In genomic region chr1:183205196-183205781, GRCh38 we compare ENCODE assay signal across 13 cellular contexts. TPM values are rescaled to one million over a fixed set of nuclear protein-coding genes. Genes with fewer than 3 reads are reported as not detected.
DNase-seq lines count a peak whose midpoint lies in the region; ATAC-seq, FAIRE-seq and TF ChIP-seq lines count a peak whose summit lies in the region.
"Had no signal": no experiment of that assay in that cellular context is flagged by ENCODE, and none has a peak within 500 bp of the region (broad histone marks: within the 10 kb centered on the region; RNA-seq: fewer than 3 reads in every experiment).

No MANE protein-coding gene starts in this region.

- peaks cover 92% of the 10 kb centered on the region for H3K79me2 ChIP-seq in keratinocyte (ENCODE audit: control insufficient read depth, insufficient read depth, low read length)

- peaks cover 39% of the 10 kb centered on the region for H3K4me1 ChIP-seq in keratinocyte (ENCODE audit: control insufficient read depth, extremely low read depth, insufficient read depth, low read length)
- H3K4me1 ChIP-seq in colonic mucosa = no peaks in the 10 kb centered on the region

- H3K4me3 ChIP-seq in coronary artery (peak overlapping the region; percentile 17), keratinocyte (ENCODE audit: control insufficient read depth in 2 of 3, extremely low read depth in 1 of 3, insufficient read depth in 2 of 3, low read depth in 1 of 3, low read length in 3 of 3) (no peak overlapping the region), colonic mucosa (no peak overlapping the region)
- H3K4me3 ChIP-seq: SK-N-MC had no signal

- peaks cover 64% of the 10 kb centered on the region for H4K20me1 ChIP-seq in keratinocyte (ENCODE audit: control insufficient read depth, extremely low read depth, insufficient read depth, low read length)

- intact Hi-C loops in colonic mucosa (cut with DNase I) = no loop called here

- no peaks in the 10 kb centered on the region for H3K9me3 ChIP-seq in keratinocyte (ENCODE audit: control insufficient read depth, low read depth, low read length)
- H3K9me3 ChIP-seq in colonic mucosa = no peaks in the 10 kb centered on the region

- H3K9me1 ChIP-seq in keratinocyte (ENCODE audit: control insufficient read depth, extremely low read depth, insufficient read depth, low read length) = peaks cover 3% of the 10 kb centered on the region

- no peak overlapping the region for H3K4me3 Mint-ChIP-seq in activated naive CD8-positive, alpha-beta T cell treated with anti-CD3 and anti-CD28 coated beads, Interleukin-2, amount 50 U/mL, for 24 hours
- no peak overlapping the region for H3K4me3 Mint-ChIP-seq in endothelial cell (ENCODE audit: unreplicated experiment)
- H3K4me3 Mint-ChIP-seq: stimulated activated naive CD8-positive, alpha-beta T cell treated with anti-CD3 and anti-CD28 coated beads, Interleukin-15, Interleukin-2, amounts not matched to agents 100 ng/mL and 50 ng/mL, for 24 hours; WTC11 had no signal

- H3K9me3 Mint-ChIP-seq in activated naive CD8-positive, alpha-beta T cell treated with anti-CD3 and anti-CD28 coated beads, Interleukin-2, amount 50 U/mL, for 24 hours = no peaks in the 10 kb centered on the region
- H3K9me3 Mint-ChIP-seq in endothelial cell (ENCODE audit: unreplicated experiment) = no peaks in the 10 kb centered on the region
- H3K9me3 Mint-ChIP-seq: stimulated activated naive CD8-positive, alpha-beta T cell treated with anti-CD3 and anti-CD28 coated beads, Interleukin-15, Interleukin-2, amounts not matched to agents 100 ng/mL and 50 ng/mL, for 24 hours; WTC11 had no signal

- peak; percentile 67 for DNase-seq in GM04504 (ENCODE audit: low read depth)
- no peak for DNase-seq in coronary artery (ENCODE audit: low spot score)
- no peak for DNase-seq in keratinocyte (ENCODE audit: low read depth, low spot score)
- peak; percentile 81 for DNase-seq in stromal cell of bone marrow (ENCODE audit: low read depth)
- no peak for DNase-seq in activated naive CD8-positive, alpha-beta T cell treated with anti-CD3 and anti-CD28 coated beads, Interleukin-2, amount 50 U/mL, for 24 hours
- DNase-seq in endothelial cell (ENCODE audit: low spot score) = no peak
- no peak for DNase-seq in colonic mucosa
- DNase-seq in DMS53 treated with DMSO at 0.1 percent for 48 hours (lab: John Stamatoyannopoulos, UW; ENCODE audit: unreplicated experiment) = no peak
- DNase-seq: effector CD8-positive, alpha-beta T cell; NCI-H2029 had no signal

- H3K27me3 Mint-ChIP-seq in activated naive CD8-positive, alpha-beta T cell treated with anti-CD3 and anti-CD28 coated beads, Interleukin-2, amount 50 U/mL, for 24 hours = peaks cover 9% of the 10 kb centered on the region
- H3K27me3 Mint-ChIP-seq in endothelial cell (ENCODE audit: unreplicated experiment) = no peaks in the 10 kb centered on the region

- dilution Hi-C loops in keratinocyte (cut with MboI; ENCODE audit: extremely low pct_ligation_motif_present, low sequenced_read_pairs) = no loop called here

- H3K4me2 ChIP-seq in keratinocyte (ENCODE audit: control insufficient read depth, extremely low read depth, insufficient read depth, low read depth, low read length) = no peak overlapping the region

- ATAC-seq in activated naive CD8-positive, alpha-beta T cell treated with anti-CD3 and anti-CD28 coated beads, Interleukin-2, amount 50 U/mL, for 24 hours = no peak
- ATAC-seq: WTC11 had no signal

- H3K27me3 ChIP-seq in keratinocyte (ENCODE audit: control insufficient read depth, extremely low read depth, insufficient read depth, low read length) = no peaks in the 10 kb centered on the region
- H3K27me3 ChIP-seq in colonic mucosa = no peaks in the 10 kb centered on the region

- H3K36me3 Mint-ChIP-seq in activated naive CD8-positive, alpha-beta T cell treated with anti-CD3 and anti-CD28 coated beads, Interleukin-2, amount 50 U/mL, for 24 hours (ENCODE audit: low read depth) = no peaks in the 10 kb centered on the region
- H3K36me3 Mint-ChIP-seq in endothelial cell (ENCODE audit: low read depth, unreplicated experiment) = no peaks in the 10 kb centered on the region
- H3K36me3 Mint-ChIP-seq: WTC11 had no signal

- H3K27ac ChIP-seq in coronary artery = peak overlapping the region; percentile 41 to 58
- H3K27ac ChIP-seq in keratinocyte (ENCODE audit: control insufficient read depth, insufficient read depth, low read length) = peak overlapping the region; percentile 50
- no peak overlapping the region for H3K27ac ChIP-seq in colonic mucosa
- H3K27ac ChIP-seq: SK-N-MC had no signal

- H2AFZ ChIP-seq in keratinocyte (ENCODE audit: control insufficient read depth, low read length) = no peak overlapping the region

- no peak for FAIRE-seq in keratinocyte (lab: Jason Lieb, UNC)

- TF ChIP-seq CTCF in coronary artery (IDR thresholded peaks at IDR 0.05) (no peak), keratinocyte (optimal IDR thresholded peaks at IDR 0.05 in 1 of 3, IDR thresholded peaks at IDR 0.05 in 1 of 3, conservative IDR thresholded peaks at IDR 0.05 in 1 of 3; ENCODE audit: extremely low read depth in 1 of 3, insufficient read depth in 2 of 3, low read length in 3 of 3) (no peak), endothelial cell (IDR thresholded peaks at IDR 0.05; ENCODE audit: unreplicated experiment) (no peak), colonic mucosa (IDR thresholded peaks at IDR 0.05) (no peak)

- H3K4me1 Mint-ChIP-seq in activated naive CD8-positive, alpha-beta T cell treated with anti-CD3 and anti-CD28 coated beads, Interleukin-2, amount 50 U/mL, for 24 hours = peaks cover 6% of the 10 kb centered on the region
- peaks cover 18% of the 10 kb centered on the region for H3K4me1 Mint-ChIP-seq in endothelial cell (ENCODE audit: unreplicated experiment)

- no peak overlapping the region for H3K27ac Mint-ChIP-seq in activated naive CD8-positive, alpha-beta T cell treated with anti-CD3 and anti-CD28 coated beads, Interleukin-2, amount 50 U/mL, for 24 hours
- H3K27ac Mint-ChIP-seq in endothelial cell (ENCODE audit: unreplicated experiment) = no peak overlapping the region
- H3K27ac Mint-ChIP-seq: stimulated activated naive CD8-positive, alpha-beta T cell treated with anti-CD3 and anti-CD28 coated beads, Interleukin-15, Interleukin-2, amounts not matched to agents 100 ng/mL and 50 ng/mL, for 24 hours; WTC11 had no signal

- H3K9ac ChIP-seq in keratinocyte (ENCODE audit: control insufficient read depth, extremely low read depth, insufficient read depth, low read length) (no peak overlapping the region), colonic mucosa (ENCODE audit: low read depth in 2 of 2, low read length in 2 of 2) (no peak overlapping the region)

- H3K36me3 ChIP-seq in keratinocyte (ENCODE audit: control insufficient read depth in 2 of 2, extremely low read depth in 1 of 2, insufficient read depth in 2 of 2, low read length in 2 of 2) (peaks cover 15 to 46% of the 10 kb centered on the region in 2 experiments), colonic mucosa (no peaks in the 10 kb centered on the region)

RNA-seq across cellular contexts. Expression of gene LAMC2, which starts 19.2 kb away (rescaled TPM):
- polyA plus RNA-seq in keratinocyte = 1,627 to 2,571 TPM (median 2,208 TPM) in 3 replicates
- 350 TPM for polyA plus RNA-seq in keratinocyte (2011; ENCODE audit: low read depth)
- polyA plus RNA-seq in keratinocyte (2011; cell fraction: cytosol; rRNA removed) = 688 and 783 TPM in 2 replicates
- polyA plus RNA-seq in keratinocyte (2011; cell fraction: nucleus; rRNA removed) = 3,724 and 4,110 TPM in 2 replicates
- 312 and 2,583 TPM in 2 replicates for polyA plus RNA-seq in keratinocyte (2012; ENCODE audit: low replicate concordance)
- 2,532 to 3,187 TPM (median 2,714 TPM) in 3 replicates for polyA minus RNA-seq in keratinocyte
- polyA minus RNA-seq in keratinocyte (2011; cell fraction: cytosol; rRNA and poly(A)+ RNA removed) = 1,597 TPM
- 4,972 and 7,290 TPM in 2 replicates for polyA minus RNA-seq in keratinocyte (2011; cell fraction: nucleus; rRNA and poly(A)+ RNA removed)
- total RNA-seq in endothelial cell (ENCODE audit: unreplicated experiment) (2.3 TPM), colonic mucosa (10 to 100 TPM; 25.3 to 27.7 TPM)

Comparison
In these comparisons a context has a peak if more than half of its experiments do, and no peak if none do; other contexts are left out.
1. DNase-seq: peak in GM04504 (single experiment) and stromal cell of bone marrow (single experiment); none in coronary artery (single experiment), keratinocyte (single experiment), activated naive CD8-positive, alpha-beta T cell treated with anti-CD3 and anti-CD28 coated beads, Interleukin-2, amount 50 U/mL, for 24 hours (single experiment), endothelial cell (single experiment), colonic mucosa (single experiment) and DMS53 treated with DMSO at 0.1 percent for 48 hours (single experiment).